Comparison of ENCODE assay signal across 22 cellular contexts in genomic region chr12:76288218-76288617, GRCh38.
"Had no signal": no experiment of that assay in that cellular context is flagged by ENCODE, and none has a peak within 500 bp of the region (broad histone marks: within the 10 kb centered on the region; RNA-seq: fewer than 3 reads in every experiment).

No MANE protein-coding gene starts in this region.

- H3K27ac ChIP-seq: coronary artery, esophagus squamous epithelium, left lung, lower lobe of right lung, prostate gland, right atrium auricular region, sigmoid colon, skin epidermis, spleen, testis, tibial artery had no signal

- H3K4me1 ChIP-seq: esophagus squamous epithelium, left lung, lower lobe of right lung, prostate gland, right atrium auricular region, sigmoid colon, spleen, tibial artery had no signal

- H3K36me3 ChIP-seq: esophagus squamous epithelium, left lung, lower lobe of right lung, prostate gland, right atrium auricular region, sigmoid colon, spleen, tibial artery had no signal

- H3K9me3 ChIP-seq: esophagus squamous epithelium, left lung, lower lobe of right lung, prostate gland, right atrium auricular region, sigmoid colon, testis, tibial artery had no signal

- H3K27me3 ChIP-seq: esophagus squamous epithelium, left lung, right atrium auricular region, sigmoid colon, spleen, testis, tibial artery had no signal

- H3K4me3 ChIP-seq: coronary artery, esophagus squamous epithelium, left lung, lower lobe of right lung, prostate gland, right atrium auricular region, sigmoid colon, skin epidermis, spleen, testis, tibial artery had no signal

- ATAC-seq: left lung; lower lobe of right lung; naive thymus-derived CD8-positive, alpha-beta T cell; stimulated activated memory B cell treated with anti-CD40 and anti-IgM and Interleukin-4, amounts not matched to agents 10 μg/mL and 1 μg/mL and 100 μg/mL, for 72 hours; stimulated activated naive CD8-positive, alpha-beta T cell treated with anti-CD3 and anti-CD28 coated beads, Interleukin-15, Interleukin-2, amounts not matched to agents 100 U/mL and 50 U/mL, for 24 hours had no signal

- DNase-seq: dermis blood vessel endothelial cell; effector memory CD4-positive, alpha-beta T cell; erythroblast; esophagus squamous epithelium; foreskin melanocyte; left lung; lower lobe of right lung; naive thymus-derived CD8-positive, alpha-beta T cell; nephron progenitor cell; nucleus accumbens; sigmoid colon; spleen; stimulated activated CD4-positive, alpha-beta T cell treated with anti-CD3 and anti-CD28 coated beads, Interleukin-4, amount 100 ng/mL, for 4 hours; stimulated activated naive CD8-positive, alpha-beta T cell treated with anti-CD3 and anti-CD28 coated beads, Interleukin-15, Interleukin-2, amounts not matched to agents 100 U/mL and 50 U/mL, for 24 hours; substantia nigra; testis; tibial artery had no signal
